ENCODE assay signal across 9 cellular contexts in the genomic region with DNA sequence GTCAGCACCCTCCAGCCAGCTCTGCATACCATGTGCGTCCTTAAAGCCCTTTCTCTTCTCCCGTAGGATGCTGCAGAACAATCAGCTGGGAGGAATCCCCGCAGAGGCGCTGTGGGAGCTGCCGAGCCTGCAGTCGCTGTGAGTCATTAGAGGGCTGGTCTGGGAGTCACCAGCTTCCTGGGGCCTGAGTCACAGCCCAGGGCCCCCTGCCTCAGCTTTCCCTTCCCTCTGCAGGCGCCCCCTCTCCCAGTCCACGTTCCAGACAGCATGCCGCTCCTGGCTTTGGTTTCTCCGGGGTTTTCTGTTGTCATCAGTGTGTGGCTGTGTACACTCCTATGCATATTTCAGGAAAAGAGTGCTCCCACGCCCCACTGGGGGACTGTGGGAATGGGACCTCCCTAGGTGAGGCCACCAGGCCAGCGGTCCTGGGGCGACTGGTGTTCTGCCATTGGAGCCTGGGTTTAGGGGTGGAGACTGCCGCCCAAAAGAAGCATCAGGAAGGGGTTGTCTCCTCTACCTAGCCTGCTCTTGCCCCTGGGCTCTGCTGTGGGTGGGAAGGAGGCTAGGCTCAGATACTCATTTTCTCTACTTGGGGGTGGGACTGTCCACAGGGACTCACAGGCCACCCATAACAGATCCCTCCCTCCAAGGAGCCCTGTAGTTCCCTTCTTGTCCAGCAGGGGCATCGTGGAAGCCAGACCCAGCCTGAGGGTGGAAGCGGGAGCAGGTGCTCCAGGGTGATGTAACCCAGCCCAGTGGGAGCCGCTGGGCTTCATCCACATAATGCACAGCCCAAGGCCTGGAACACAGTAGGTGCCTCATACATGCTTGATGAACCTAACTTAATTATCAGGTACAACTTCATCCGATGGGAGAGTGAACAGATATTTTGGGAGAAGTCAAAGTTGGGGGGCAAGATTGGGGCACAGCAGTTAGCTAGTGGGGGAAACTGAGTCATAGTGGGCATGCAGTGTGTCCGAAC. TPM values are rescaled to one million over a fixed set of nuclear protein-coding genes. Genes with fewer than 3 reads are reported as not detected.
DNase-seq lines count a peak whose midpoint lies in the region; ATAC-seq lines count a peak whose summit lies in the region.
"Had no signal": no experiment of that assay in that cellular context is flagged by ENCODE, and none has a peak within 500 bp of the region (broad histone marks: within the 10 kb centered on the region; RNA-seq: fewer than 3 reads in every experiment).

No MANE protein-coding gene starts in this region.

- no peak overlapping the region for H3K4me3 Mint-ChIP-seq in activated CD4-positive, alpha-beta memory T cell treated with anti-CD3 and anti-CD28 coated beads for 36 hours
- H3K4me3 Mint-ChIP-seq in effector memory CD8-positive, alpha-beta T cell, result no peak overlapping the region
- H3K4me3 Mint-ChIP-seq: dendritic cell treated with granulocyte-macrophage colony-stimulating factor and Interleukin-4, amounts not matched to agents 40 ng/mL and 50 ng/mL, for 4 days had no signal

- H3K27ac Mint-ChIP-seq in activated CD4-positive, alpha-beta memory T cell treated with anti-CD3 and anti-CD28 coated beads for 36 hours, result no peak overlapping the region
- no peak overlapping the region for H3K27ac Mint-ChIP-seq in effector memory CD8-positive, alpha-beta T cell
- H3K27ac Mint-ChIP-seq: dendritic cell treated with granulocyte-macrophage colony-stimulating factor and Interleukin-4, amounts not matched to agents 40 ng/mL and 50 ng/mL, for 4 days had no signal

- CTCF ChIA-PET in activated CD4-positive, alpha-beta memory T cell treated with anti-CD3 and anti-CD28 coated beads for 36 hours (lab: Charles Lee), result interaction anchor here (1.0 to 1.4 kb wide), 3 partner anchors 42 to 62 kb away, joined by 3 to 4 read pairs (median 3); no protein-coding TSS in a partner anchor

- H3K36me3 Mint-ChIP-seq in activated CD4-positive, alpha-beta memory T cell treated with anti-CD3 and anti-CD28 coated beads for 36 hours, result no peaks in the 10 kb centered on the region
- H3K36me3 Mint-ChIP-seq in effector memory CD8-positive, alpha-beta T cell (ENCODE audit: insufficient read depth), result peaks cover 12% of the 10 kb centered on the region

- peaks cover 7% of the 10 kb centered on the region for H3K4me1 Mint-ChIP-seq in activated CD4-positive, alpha-beta memory T cell treated with anti-CD3 and anti-CD28 coated beads for 36 hours (ENCODE audit: low read depth)
- H3K4me1 Mint-ChIP-seq in effector memory CD8-positive, alpha-beta T cell (ENCODE audit: low read depth in 2 of 2), result peaks cover 9 to 13% of the 10 kb centered on the region in 2 donors

- POLR2A ChIA-PET in activated CD4-positive, alpha-beta memory T cell treated with anti-CD3 and anti-CD28 coated beads for 36 hours (lab: Charles Lee), result no interaction called here

- H3K27me3 Mint-ChIP-seq in activated CD4-positive, alpha-beta memory T cell treated with anti-CD3 and anti-CD28 coated beads for 36 hours, result peaks cover 15% of the 10 kb centered on the region
- H3K27me3 Mint-ChIP-seq in effector memory CD8-positive, alpha-beta T cell, result peaks cover 0 to 35% of the 10 kb centered on the region in 2 donors

- no peaks in the 10 kb centered on the region for H3K9me3 Mint-ChIP-seq in activated CD4-positive, alpha-beta memory T cell treated with anti-CD3 and anti-CD28 coated beads for 36 hours
- H3K9me3 Mint-ChIP-seq in effector memory CD8-positive, alpha-beta T cell, result no peaks in the 10 kb centered on the region
- H3K9me3 Mint-ChIP-seq: dendritic cell treated with granulocyte-macrophage colony-stimulating factor and Interleukin-4, amounts not matched to agents 40 ng/mL and 50 ng/mL, for 4 days had no signal

- DNase-seq in DMS153 treated with DMSO at 0.1 percent for 48 hours (lab: John Stamatoyannopoulos, UW; ENCODE audit: unreplicated experiment), result peak; percentile 71
- DNase-seq in NCI-H526 treated with DMSO at 0.1 percent for 48 hours (lab: John Stamatoyannopoulos, UW), result peak; percentile 6
- peak; percentile 81 for DNase-seq in activated CD4-positive, alpha-beta memory T cell treated with anti-CD3 and anti-CD28 coated beads for 36 hours
- peak; percentile 55 to 73 (median 65) for DNase-seq in effector memory CD8-positive, alpha-beta T cell
- DNase-seq in mucosa of gallbladder (ENCODE audit: low spot score), result peak; percentile 64
- DNase-seq in stimulated activated CD8-positive, alpha-beta memory T cell treated with anti-CD3 and anti-CD28 coated beads, Interleukin-4, amount 100 ng/mL, for 48 hours, result peak; percentile 90

- intact Hi-C loops in activated CD4-positive, alpha-beta memory T cell treated with anti-CD3 and anti-CD28 coated beads for 36 hours (cut with micrococcal nuclease), result no loop called here

- ATAC-seq in HG02973 (IDR thresholded peaks at IDR 0.05; ENCODE audit: unreplicated experiment) (peak; percentile 71), HG03442 (IDR thresholded peaks at IDR 0.05; ENCODE audit: unreplicated experiment) (no peak)
- peak; percentile 83 for ATAC-seq in effector memory CD8-positive, alpha-beta T cell (replicated peaks)

RNA-seq across cellular contexts. Expression of gene LGR6, which starts 42.5 kb away (rescaled TPM):
- under 1 TPM; 0.05 to 0.10 TPM for total RNA-seq in activated CD4-positive, alpha-beta memory T cell treated with anti-CD3 and anti-CD28 coated beads for 36 hours
- total RNA-seq in mucosa of gallbladder, result 60.7 TPM

Comparison
In these comparisons a context has a peak if more than half of its experiments do, and no peak if none do; other contexts are left out.
1. DNase-seq: peak in every context shown above with its lines; median percentile 90 in stimulated activated CD8-positive, alpha-beta memory T cell treated with anti-CD3 and anti-CD28 coated beads, Interleukin-4, amount 100 ng/mL, for 48 hours; 81 in activated CD4-positive, alpha-beta memory T cell treated with anti-CD3 and anti-CD28 coated beads for 36 hours; 71 in DMS153 treated with DMSO at 0.1 percent for 48 hours; 65 in effector memory CD8-positive, alpha-beta T cell; 64 in mucosa of gallbladder; 6 in NCI-H526 treated with DMSO at 0.1 percent for 48 hours.
2. RNA of gene LGR6, which starts 42.5 kb away (total RNA-seq): 60.7 TPM in mucosa of gallbladder (single experiment); 0.05 to 0.10 TPM in activated CD4-positive, alpha-beta memory T cell treated with anti-CD3 and anti-CD28 coated beads for 36 hours; every median in the first group is over 10 times any median in the second.